24 cellular contexts compared by ENCODE assay signal in the genomic region with DNA sequence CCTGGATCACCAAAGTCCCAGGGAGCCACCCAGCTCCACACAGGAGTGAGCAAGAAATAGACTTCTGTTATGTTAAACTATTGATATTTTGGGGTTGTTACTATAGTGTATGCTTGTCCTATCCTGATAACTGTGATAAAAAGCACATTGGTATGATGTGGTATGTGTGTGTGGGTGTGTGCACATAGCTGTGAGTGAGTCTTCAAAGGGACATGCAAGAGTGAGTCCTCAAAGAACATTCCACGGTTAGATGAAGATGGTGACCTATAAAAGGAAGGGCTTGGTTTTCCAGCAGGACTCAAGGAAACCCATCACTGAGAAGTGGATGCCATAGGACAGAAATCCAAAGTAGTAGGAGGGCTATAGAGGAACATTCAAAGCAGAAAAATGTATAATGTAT.
"Had no signal": no experiment of that assay in that cellular context is flagged by ENCODE, and none has a peak within 500 bp of the region (broad histone marks: within the 10 kb centered on the region; RNA-seq: fewer than 3 reads in every experiment).

No MANE protein-coding gene starts in this region.

- H3K27me3 ChIP-seq: ascending aorta, brain microvascular endothelial cell, neutrophil, ovary, suprapubic skin, tibial nerve had no signal

- H3K4me1 ChIP-seq: ascending aorta, heart right ventricle, left ventricle myocardium inferior, suprapubic skin, tibial nerve had no signal

- H3K27ac ChIP-seq: ascending aorta, brain microvascular endothelial cell, heart right ventricle, left ventricle myocardium inferior, neutrophil, ovary, suprapubic skin, tibial nerve, VCaP had no signal

- H3K4me3 ChIP-seq: ascending aorta, heart right ventricle, left ventricle myocardium inferior, lung, mucosa of descending colon, ovary, suprapubic skin, tibial nerve had no signal

- H3K36me3 ChIP-seq: ascending aorta, brain microvascular endothelial cell, heart right ventricle, left ventricle myocardium inferior, neutrophil, ovary, suprapubic skin, tibial nerve had no signal

- DNase-seq: activated CD4-positive, alpha-beta memory T cell treated with anti-CD3 and anti-CD28 coated beads for 36 hours; activated CD4-positive, alpha-beta T cell treated with anti-CD3 and anti-CD28 coated beads for 48 hours; activated CD8-positive, alpha-beta memory T cell treated with anti-CD3 and anti-CD28 coated beads, Interleukin-2, amount 50 U/mL, for 4 hours; activated effector memory CD4-positive, alpha-beta T cell treated with anti-CD3 and anti-CD28 coated beads, Interleukin-2, amount 50 U/mL, for 16 hours; activated naive CD4-positive, alpha-beta T cell treated with anti-CD3 and anti-CD28 coated beads for 36 hours; activated naive CD8-positive, alpha-beta T cell treated with anti-CD3 and anti-CD28 coated beads for 36 hours; activated T-cell treated with anti-CD3 and anti-CD28 coated beads, Interleukin-2, amount 50 U/mL, for 1 hour; brain microvascular endothelial cell; caudate nucleus; foreskin melanocyte; heart right ventricle; left ventricle myocardium inferior; mucosa of descending colon; ovary; stimulated activated CD4-positive, alpha-beta T cell treated with anti-CD3 and anti-CD28 coated beads, Interleukin-15, amount 100 ng/mL, for 24 hours; stimulated activated CD4-positive, alpha-beta T cell treated with anti-CD3 and anti-CD28 coated beads, Interleukin-2, amount 100 ng/mL, for 24 hours; stimulated activated naive CD4-positive, alpha-beta T cell; T-helper 1 cell had no signal

- H3K9me3 ChIP-seq: ascending aorta, heart right ventricle, left ventricle myocardium inferior, mucosa of descending colon, neutrophil, ovary, suprapubic skin, tibial nerve had no signal
